In genomic region chr17:62618647-62619412, GRCh38 we compare ENCODE assay signal across 2 cellular contexts.
TF ChIP-seq lines count a peak whose summit lies in the region.

No MANE protein-coding gene starts in this region.

TF ChIP-seq in A549, 52 proteins besides CTCF, POLR2A, EP300 and RAD21:
- TF ChIP-seq ESRRA (IDR thresholded peaks at IDR 0.05; ENCODE audit: borderline replicate concordance, low read length) (no peak), CEBPB (IDR thresholded peaks at IDR 0.05) (peak in 1 of 2 experiments; percentile 56; a peak in 2 of 4 replicates)
TF ChIP-seq in A549: peak in this region for 1.

TF ChIP-seq in IMR-90, 13 proteins besides CTCF, POLR2A, EP300 and RAD21:
- peak; percentile 74 for TF ChIP-seq CEBPB (IDR thresholded peaks at IDR 0.05; ENCODE audit: low read depth, low read length)
- TF ChIP-seq ELK1 (IDR thresholded peaks at IDR 0.05; ENCODE audit: borderline replicate concordance, low read depth, low read length) = no peak
